Comparison of ENCODE assay signal across 8 cellular contexts in the genomic region with DNA sequence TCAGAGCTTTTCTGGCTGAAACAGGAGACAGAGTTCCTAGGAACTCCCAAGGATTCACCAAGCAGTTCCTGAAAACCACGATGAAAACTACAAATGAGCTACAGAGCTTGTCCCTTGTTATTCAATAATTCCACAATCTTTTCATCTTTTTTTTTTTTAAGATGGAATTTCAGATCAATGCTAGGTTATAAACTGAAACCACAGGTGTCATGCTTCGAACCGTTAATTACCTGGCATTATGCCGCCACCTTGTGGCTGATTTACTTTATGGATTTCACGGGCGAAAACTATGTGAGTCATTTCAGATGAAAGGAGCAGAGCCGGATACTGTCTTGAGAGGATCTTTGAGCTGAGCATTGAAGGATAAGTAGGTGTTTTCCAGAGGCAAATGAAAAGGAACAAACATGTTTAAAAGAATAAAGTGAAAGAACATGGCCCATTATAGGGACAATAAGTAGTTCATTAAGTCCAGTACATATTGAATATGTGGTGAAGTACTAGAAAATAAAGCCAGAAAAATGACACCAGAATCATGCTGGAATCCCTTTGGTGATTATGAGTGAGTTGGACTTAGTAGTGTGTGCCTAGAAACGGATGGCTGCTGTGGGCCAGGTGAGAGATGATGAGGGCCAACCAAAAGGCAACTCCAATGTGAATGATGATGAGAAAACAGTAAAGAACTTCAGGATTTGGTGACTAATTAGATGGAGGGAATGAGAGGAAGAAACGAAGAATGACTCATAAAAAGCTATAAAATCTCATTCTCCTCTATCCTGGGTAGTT. TPM values are rescaled to one million over a fixed set of nuclear protein-coding genes. Genes with fewer than 3 reads are reported as not detected.
DNase-seq lines count a peak whose midpoint lies in the region; ATAC-seq, FAIRE-seq and TF ChIP-seq lines count a peak whose summit lies in the region.

No MANE protein-coding gene starts in this region.

- peak; percentile 62 for ATAC-seq in GM18517 (IDR thresholded peaks at IDR 0.05; ENCODE audit: unreplicated experiment)
- ATAC-seq in HG03378 (IDR thresholded peaks at IDR 0.05; ENCODE audit: unreplicated experiment) = peak; percentile 65
- ATAC-seq in activated CD4-positive, alpha-beta T cell treated with anti-CD3 and anti-CD28 coated beads for 36 hours = peak; percentile 66
- ATAC-seq in left lung = peak; percentile 96

- intact Hi-C loops in activated CD4-positive, alpha-beta T cell treated with anti-CD3 and anti-CD28 coated beads for 36 hours (cut with DNase I, micrococcal nuclease) = loop anchor here (1.0 to 2.0 kb wide), 6 partner anchors 26 to 882 kb away; partner anchors contain the start of gene TBCCD1 (in 1 of the 2)
- intact Hi-C loops in left lung (cut with DNase I) = loop anchor here in 1 of 2 donors (5.0 kb wide), 1 partner anchor 283 kb away; no protein-coding TSS in a partner anchor

- H3K27me3 Mint-ChIP-seq in activated CD4-positive, alpha-beta T cell treated with anti-CD3 and anti-CD28 coated beads for 36 hours = no peaks in the 10 kb centered on the region

- H3K4me3 Mint-ChIP-seq in activated CD4-positive, alpha-beta T cell treated with anti-CD3 and anti-CD28 coated beads for 36 hours = no peak overlapping the region

- no peaks in the 10 kb centered on the region for H3K27me3 ChIP-seq in left lung

- POLR2A ChIA-PET in activated CD4-positive, alpha-beta T cell treated with anti-CD3 and anti-CD28 coated beads for 36 hours (lab: Charles Lee) = interaction anchor here (0.5 to 1.4 kb wide), 6 partner anchors 34 to 597 kb away, joined by 3 to 15 read pairs (median 3); no protein-coding TSS in a partner anchor

- peak; percentile 95 for FAIRE-seq in A204.1 (lab: Jason Lieb, UNC)

- H3K9me3 Mint-ChIP-seq in activated CD4-positive, alpha-beta T cell treated with anti-CD3 and anti-CD28 coated beads for 36 hours (ENCODE audit: low read depth) = no peaks in the 10 kb centered on the region

- DNase-seq in NCI-H524 (lab: John Stamatoyannopoulos, UW) (peak; percentile 16 to 82), choroid plexus epithelial cell (ENCODE audit: low read depth) (peak; percentile 88), left lung (peak in 1 of 2 donors; percentile 48)
- peak; percentile 89 for DNase-seq in activated CD4-positive, alpha-beta T cell treated with anti-CD3 and anti-CD28 coated beads for 36 hours
- DNase-seq in stimulated activated CD4-positive, alpha-beta T cell treated with anti-CD3 and anti-CD28 coated beads, Interleukin-4, amount 100 ng/mL, for 48 hours (ENCODE audit: low read depth in 2 of 2) = peak; percentile 70 to 74

- peaks cover 3 to 11% of the 10 kb centered on the region in 2 donors for H3K4me1 ChIP-seq in left lung

- H3K4me3 ChIP-seq in choroid plexus epithelial cell (ENCODE audit: low read depth, low read length) = no peak overlapping the region
- no peak overlapping the region for H3K4me3 ChIP-seq in left lung

- CTCF ChIA-PET in activated CD4-positive, alpha-beta T cell treated with anti-CD3 and anti-CD28 coated beads for 36 hours (lab: Charles Lee) = interaction anchor here (0.5 to 7.8 kb wide), 92 partner anchors 8 to 1046 kb away, joined by 3 to 90 read pairs (median 4); partner anchors contain the start of genes AHSG, DNAJB11, ETV5 and TBCCD1

- TF ChIP-seq CTCF in choroid plexus epithelial cell (conservative IDR thresholded peaks at IDR 0.05; ENCODE audit: low read depth, low read length) (peak; percentile 77), left lung (IDR thresholded peaks at IDR 0.05) (peak; percentile 58 to 80)

- H3K36me3 Mint-ChIP-seq in activated CD4-positive, alpha-beta T cell treated with anti-CD3 and anti-CD28 coated beads for 36 hours (ENCODE audit: low read depth) = peaks cover 13% of the 10 kb centered on the region

- H3K36me3 ChIP-seq in left lung = peaks cover 0 to 18% of the 10 kb centered on the region in 2 donors

- H3K27ac Mint-ChIP-seq in activated CD4-positive, alpha-beta T cell treated with anti-CD3 and anti-CD28 coated beads for 36 hours = peak overlapping the region; percentile 64

- H3K4me1 Mint-ChIP-seq in activated CD4-positive, alpha-beta T cell treated with anti-CD3 and anti-CD28 coated beads for 36 hours = peaks cover 60% of the 10 kb centered on the region

- no peak overlapping the region for H3K27ac ChIP-seq in left lung

- no peaks in the 10 kb centered on the region for H3K9me3 ChIP-seq in left lung

RNA-seq across cellular contexts. Expression of gene CRYGS, which starts 3.5 kb away (rescaled TPM):
- 1 to 10 TPM; 1.6 to 1.7 TPM for total RNA-seq in activated CD4-positive, alpha-beta T cell treated with anti-CD3 and anti-CD28 coated beads for 36 hours
- 1 to 10 TPM; 1.8 to 3.7 TPM for total RNA-seq in left lung

RNA-seq across cellular contexts. Expression of gene TBCCD1, which starts 26.5 kb away (rescaled TPM):
- total RNA-seq in activated CD4-positive, alpha-beta T cell treated with anti-CD3 and anti-CD28 coated beads for 36 hours = 10 to 100 TPM; 10.5 to 11.4 TPM
- 10 to 100 TPM; 11.6 to 12.1 TPM for total RNA-seq in left lung

RNA-seq across cellular contexts. Expression of gene DNAJB11, which starts 29.9 kb away (rescaled TPM):
- 10 to 100 TPM; 30.9 to 36.6 TPM for total RNA-seq in activated CD4-positive, alpha-beta T cell treated with anti-CD3 and anti-CD28 coated beads for 36 hours
- total RNA-seq in left lung = 10 to 100 TPM; 46.8 to 78.3 TPM
